ENCODE assay signal across 8 cellular contexts in genomic region chr7:31122649-31123058, GRCh38.
DNase-seq lines count a peak whose midpoint lies in the region; ATAC-seq and TF ChIP-seq lines count a peak whose summit lies in the region.

No MANE protein-coding gene starts in this region.

- intact Hi-C loops in dorsolateral prefrontal cortex (cut with DNase I), result loop anchor here (1.0 to 2.0 kb wide), 3 partner anchors 139 to 322 kb away; no protein-coding TSS in a partner anchor
- intact Hi-C loops in lower lobe of right lung (cut with DNase I), result loop anchor here (5.0 kb wide), 2 partner anchors 140 to 325 kb away; no protein-coding TSS in a partner anchor
- intact Hi-C loops in activated T-helper 2 cell treated with anti-CD3 and anti-CD28 coated beads, Interferon-gamma antibody, Interleukin-2, Interleukin-4, amounts not matched to agents 10 μg/mL and 5 μg/mL and 100 μg/mL, durations not matched to agents 14 hours and 24 hours and 36 hours (cut with micrococcal nuclease), result loop anchor here (1.0 to 2.0 kb wide), 2 partner anchors 139 to 322 kb away; no protein-coding TSS in a partner anchor

- H3K9me3 Mint-ChIP-seq in activated T-helper 2 cell treated with anti-CD3 and anti-CD28 coated beads, Interferon-gamma antibody, Interleukin-2, Interleukin-4, amounts not matched to agents 10 μg/mL and 5 μg/mL and 100 μg/mL, durations not matched to agents 14 hours and 24 hours and 36 hours, result no peaks in the 10 kb centered on the region

- peak; percentile 86 for ATAC-seq in GM21529 (IDR thresholded peaks at IDR 0.05; ENCODE audit: unreplicated experiment)
- ATAC-seq in lower lobe of right lung, result peak; percentile 86 to 89
- peak; percentile 44 for ATAC-seq in stimulated activated naive CD8-positive, alpha-beta T cell treated with anti-CD3 and anti-CD28 coated beads, Interleukin-15, Interleukin-2, amounts not matched to agents 100 U/mL and 50 U/mL, for 24 hours

- H3K27ac Mint-ChIP-seq in activated T-helper 2 cell treated with anti-CD3 and anti-CD28 coated beads, Interferon-gamma antibody, Interleukin-2, Interleukin-4, amounts not matched to agents 10 μg/mL and 5 μg/mL and 100 μg/mL, durations not matched to agents 14 hours and 24 hours and 36 hours, result no peak overlapping the region

- H3K36me3 ChIP-seq in lower lobe of right lung, result no peaks in the 10 kb centered on the region

- no peaks in the 10 kb centered on the region for H3K36me3 Mint-ChIP-seq in activated T-helper 2 cell treated with anti-CD3 and anti-CD28 coated beads, Interferon-gamma antibody, Interleukin-2, Interleukin-4, amounts not matched to agents 10 μg/mL and 5 μg/mL and 100 μg/mL, durations not matched to agents 14 hours and 24 hours and 36 hours (ENCODE audit: low read depth)

- peaks cover 0 to 44% (median 7%) of the 10 kb centered on the region in 45 donors for H3K27me3 ChIP-seq in dorsolateral prefrontal cortex
- H3K27me3 ChIP-seq in lower lobe of right lung (ENCODE audit: low read depth), result peaks cover 5% of the 10 kb centered on the region

- H3K27me3 Mint-ChIP-seq in activated T-helper 2 cell treated with anti-CD3 and anti-CD28 coated beads, Interferon-gamma antibody, Interleukin-2, Interleukin-4, amounts not matched to agents 10 μg/mL and 5 μg/mL and 100 μg/mL, durations not matched to agents 14 hours and 24 hours and 36 hours (ENCODE audit: low read depth), result peaks cover 2% of the 10 kb centered on the region

- no peaks in the 10 kb centered on the region for H3K9me3 ChIP-seq in lower lobe of right lung

- TF ChIP-seq CTCF in dorsolateral prefrontal cortex (IDR thresholded peaks at IDR 0.05 in 54 of 56, conservative IDR thresholded peaks at IDR 0.05 in 2 of 56; ENCODE audit: low read depth in 1 of 56, partially characterized antibody in 56 of 56) (peak; percentile 53 to 93 (median 85)), lower lobe of right lung (IDR thresholded peaks at IDR 0.05) (peak; percentile 89)

- no peak overlapping the region for H3K4me3 Mint-ChIP-seq in activated T-helper 2 cell treated with anti-CD3 and anti-CD28 coated beads, Interferon-gamma antibody, Interleukin-2, Interleukin-4, amounts not matched to agents 10 μg/mL and 5 μg/mL and 100 μg/mL, durations not matched to agents 14 hours and 24 hours and 36 hours (ENCODE audit: low read depth)

- H3K27ac ChIP-seq in dorsolateral prefrontal cortex (no peak overlapping the region), lower lobe of right lung (no peak overlapping the region)

- H3K4me3 ChIP-seq in dorsolateral prefrontal cortex (no peak overlapping the region), lower lobe of right lung (no peak overlapping the region)

- no peaks in the 10 kb centered on the region for H3K4me1 Mint-ChIP-seq in activated T-helper 2 cell treated with anti-CD3 and anti-CD28 coated beads, Interferon-gamma antibody, Interleukin-2, Interleukin-4, amounts not matched to agents 10 μg/mL and 5 μg/mL and 100 μg/mL, durations not matched to agents 14 hours and 24 hours and 36 hours (ENCODE audit: low read depth)

- H3K4me1 ChIP-seq in lower lobe of right lung, result no peaks in the 10 kb centered on the region

- DNase-seq in D341Med (ENCODE audit: low spot score) (peak; percentile 72), NCI-H1417 (lab: John Stamatoyannopoulos, UW) (peak; percentile 58 to 91 (median 62)), SW480 (ENCODE audit: low spot score) (peak; percentile 83), dorsolateral prefrontal cortex (peak in 7 of 10 donors; percentile 53 to 77 (median 74)), lower lobe of right lung (peak; percentile 59)
- peak; percentile 44 for DNase-seq in stimulated activated naive CD8-positive, alpha-beta T cell treated with anti-CD3 and anti-CD28 coated beads, Interleukin-15, Interleukin-2, amounts not matched to agents 100 U/mL and 50 U/mL, for 24 hours
- no peak for DNase-seq in activated T-helper 2 cell treated with anti-CD3 and anti-CD28 coated beads, Interferon-gamma antibody, Interleukin-2, Interleukin-4, amounts not matched to agents 10 μg/mL and 5 μg/mL and 100 μg/mL, durations not matched to agents 14 hours and 24 hours and 36 hours (ENCODE audit: low spot score)
